Comparison of ENCODE assay signal across 7 cellular contexts in genomic region chr22:49960967-49961600, GRCh38. TPM values are rescaled to one million over a fixed set of nuclear protein-coding genes. Genes with fewer than 3 reads are reported as not detected.
DNase-seq lines count a peak whose midpoint lies in the region; ATAC-seq and TF ChIP-seq lines count a peak whose summit lies in the region.

No MANE protein-coding gene starts in this region.

- no peak overlapping the region for H3K27ac ChIP-seq in GM23338 (ENCODE audit: low read depth)
- H3K27ac ChIP-seq in breast epithelium = peak overlapping the region; percentile 96 to 99

- H3K27me3 ChIP-seq in GM23338 (ENCODE audit: insufficient read depth) (peaks cover 20% of the 10 kb centered on the region), breast epithelium (no peaks in the 10 kb centered on the region)

- H3K9me3 ChIP-seq in breast epithelium = no peaks in the 10 kb centered on the region

- H3F3A ChIP-seq in GM23338 (replicated peaks; ENCODE audit: low read depth) = no peaks in the 10 kb centered on the region

- intact Hi-C loops in breast epithelium (cut with DNase I; ENCODE audit: low total_unique reads) (no loop called here), left colon (cut with DNase I, micrococcal nuclease) (no loop called here)

- peak; percentile 56 for DNase-seq in GM23338 (ENCODE audit: low spot score)
- DNase-seq in RKO (ENCODE audit: low spot score) = peak; percentile 37
- peak; percentile 53 to 63 for DNase-seq in breast epithelium (ENCODE audit: low spot score in 2 of 2)
- DNase-seq in left colon = peak; percentile 47 to 72
- DNase-seq in G401 (ENCODE audit: low spot score) = no peak
- no peak for DNase-seq in GM10266 (ENCODE audit: extremely low spot score)

- H3K36me3 ChIP-seq in GM23338 (ENCODE audit: insufficient read depth) (no peaks in the 10 kb centered on the region), breast epithelium (no peaks in the 10 kb centered on the region)

- peaks cover 9% of the 10 kb centered on the region for H3K27me3 Mint-ChIP-seq in GM23338 (ENCODE audit: insufficient read depth, low read depth, poor library complexity)
- H3K27me3 Mint-ChIP-seq in stimulated activated memory B cell treated with anti-CD40 and anti-IgM and Interleukin-4, amounts not matched to agents 10 μg/mL and 1 μg/mL and 100 μg/mL, for 72 hours = no peaks in the 10 kb centered on the region

- peaks cover 14% of the 10 kb centered on the region for H3K79me2 ChIP-seq in GM23338 (replicated peaks; ENCODE audit: insufficient read depth)

- 0 out of 2 replicates have a peak, but pooled peaks cover 5% of the 10 kb centered on the region for H4K20me1 ChIP-seq in GM23338 (replicated peaks; ENCODE audit: insufficient read depth)

- in situ Hi-C loops in G401 (cut with HindIII; ENCODE audit: low sequenced_read_pairs) = no loop called here

- H3K4me1 ChIP-seq in GM23338 (ENCODE audit: insufficient read depth) (no peaks in the 10 kb centered on the region), breast epithelium (peaks cover 29 to 38% of the 10 kb centered on the region in 2 donors)

- no peak overlapping the region for H3K27ac Mint-ChIP-seq in GM23338
- peak overlapping the region; percentile 92 for H3K27ac Mint-ChIP-seq in stimulated activated memory B cell treated with anti-CD40 and anti-IgM and Interleukin-4, amounts not matched to agents 10 μg/mL and 1 μg/mL and 100 μg/mL, for 72 hours

- H3K4me3 Mint-ChIP-seq in GM23338 = peak overlapping the region; percentile 84
- peak overlapping the region; percentile 85 for H3K4me3 Mint-ChIP-seq in stimulated activated memory B cell treated with anti-CD40 and anti-IgM and Interleukin-4, amounts not matched to agents 10 μg/mL and 1 μg/mL and 100 μg/mL, for 72 hours

- H3K4me3 ChIP-seq in GM23338 = peak overlapping the region; percentile 75
- peak overlapping the region; percentile 73 to 95 (median 92) for H3K4me3 ChIP-seq in breast epithelium

- H3K4me2 ChIP-seq in GM23338 = peak overlapping the region; percentile 82

- no peaks in the 10 kb centered on the region for H3K9me2 ChIP-seq in GM23338 (ENCODE audit: insufficient read depth)

- no peaks in the 10 kb centered on the region for H3K9me3 Mint-ChIP-seq in GM23338
- H3K9me3 Mint-ChIP-seq in stimulated activated memory B cell treated with anti-CD40 and anti-IgM and Interleukin-4, amounts not matched to agents 10 μg/mL and 1 μg/mL and 100 μg/mL, for 72 hours = no peaks in the 10 kb centered on the region

- ATAC-seq in GM23338 (peak; percentile 2; the same call in 2 of the 3 replicates), left colon (peak; percentile 16)
- ATAC-seq in stimulated activated memory B cell treated with anti-CD40 and anti-IgM and Interleukin-4, amounts not matched to agents 10 μg/mL and 1 μg/mL and 100 μg/mL, for 72 hours = peak; percentile 2

- TF ChIP-seq POLR2A in breast epithelium (IDR thresholded peaks at IDR 0.05) = no peak

- TF ChIP-seq CTCF in GM23338 (conservative IDR thresholded peaks at IDR 0.05; ENCODE audit: low read depth in 2 of 2) = no peak
- no peak for TF ChIP-seq CTCF in breast epithelium (IDR thresholded peaks at IDR 0.05)
- no peak for TF ChIP-seq CTCF in GM10266 (IDR thresholded peaks at IDR 0.05; ENCODE audit: control insufficient read depth, insufficient read depth, low read depth, missing control alignments)

- H2AFZ ChIP-seq in GM23338 = no peak overlapping the region

- peaks cover 19% of the 10 kb centered on the region for H3K36me3 Mint-ChIP-seq in GM23338 (ENCODE audit: low read depth)
- peaks cover 26% of the 10 kb centered on the region for H3K36me3 Mint-ChIP-seq in stimulated activated memory B cell treated with anti-CD40 and anti-IgM and Interleukin-4, amounts not matched to agents 10 μg/mL and 1 μg/mL and 100 μg/mL, for 72 hours

- H3K4me1 Mint-ChIP-seq in GM23338 = peaks cover 9% of the 10 kb centered on the region
- H3K4me1 Mint-ChIP-seq in stimulated activated memory B cell treated with anti-CD40 and anti-IgM and Interleukin-4, amounts not matched to agents 10 μg/mL and 1 μg/mL and 100 μg/mL, for 72 hours = peaks cover 46% of the 10 kb centered on the region

TF ChIP-seq in GM23338, 12 proteins besides CTCF, POLR2A, EP300 and RAD21 (continues in another document):
- TF ChIP-seq ETS1 (IDR thresholded peaks at IDR 0.05) (no peak), REST (IDR thresholded peaks at IDR 0.05; ENCODE audit: unreplicated experiment) (no peak)

RNA-seq across cellular contexts. Expression of gene PIM3, which starts 0.5 kb away (rescaled TPM):
- total RNA-seq in GM23338 (2014; rRNA removed; shearing (Covaris generic)) = 30.6 and 37.3 TPM in 2 replicates
- 17.7 and 18.8 TPM in 2 replicates for polyA plus RNA-seq in GM23338 (2016; fragmentation: Nextera tagmentation; extraction: Ambion mirVana)
- 10 to 100 TPM; 63.0 to 92.1 (median 87.1) TPM for total RNA-seq in breast epithelium
- 100 to 1,000 TPM in 1 of 2 donors, 10 to 100 TPM in 1; 45.6 to 201 TPM for total RNA-seq in left colon
- 106 and 157 TPM in 2 replicates for total RNA-seq in G401 (2014; rRNA removed; shearing (Covaris generic))

RNA-seq across cellular contexts. Expression of gene CRELD2, which starts 42.6 kb away (rescaled TPM):
- 34.4 and 35.7 TPM in 2 replicates for total RNA-seq in GM23338 (2014; rRNA removed; shearing (Covaris generic))
- polyA plus RNA-seq in GM23338 (2016; fragmentation: Nextera tagmentation; extraction: Ambion mirVana) = 47.7 and 49.4 TPM in 2 replicates
- total RNA-seq in breast epithelium (10 to 100 TPM; 20.6 to 59.3 (median 39.5) TPM), left colon (10 to 100 TPM; 36.7 to 53.8 TPM)
- total RNA-seq in G401 (2014; rRNA removed; shearing (Covaris generic)) = 85.5 and 121 TPM in 2 replicates

RNA-seq across cellular contexts. Expression of gene ALG12, which starts 42.8 kb away (rescaled TPM):
- total RNA-seq in GM23338 (2014; rRNA removed; shearing (Covaris generic)) = 23.3 and 26.9 TPM in 2 replicates
- 18.7 and 21.8 TPM in 2 replicates for polyA plus RNA-seq in GM23338 (2016; fragmentation: Nextera tagmentation; extraction: Ambion mirVana)
- 10 to 100 TPM; 16.6 to 22.4 (median 19.7) TPM for total RNA-seq in breast epithelium
- 10 to 100 TPM; 22.8 to 27.9 TPM for total RNA-seq in left colon
- total RNA-seq in G401 (2014; rRNA removed; shearing (Covaris generic)) = 23.8 and 24.1 TPM in 2 replicates

RNA-seq across cellular contexts. Expression of gene IL17REL, which starts 51.5 kb away (rescaled TPM):
- 0.31 TPM in 1 of 2 replicates, not detected in the other for total RNA-seq in GM23338 (2014; rRNA removed; shearing (Covaris generic))
- polyA plus RNA-seq in GM23338 (2016; fragmentation: Nextera tagmentation; extraction: Ambion mirVana) = not detected in 2 replicates
- total RNA-seq in breast epithelium (not detected), left colon (under 1 TPM; 0.17 to 0.31 TPM)
- not detected in 2 replicates for total RNA-seq in G401 (2014; rRNA removed; shearing (Covaris generic))

Comparison
In these comparisons a context has a peak if more than half of its experiments do, and no peak if none do; other contexts are left out.
1. DNase-seq: peak in GM23338 (single experiment), RKO (single experiment), breast epithelium (2 of 2) and left colon (2 of 2); none in G401 (single experiment) and GM10266 (single experiment).
2. Peak in every context shown above with its lines, with median percentiles within 50 percentile points of each other: ATAC-seq.